ENCODE assay signal across 9 cellular contexts in genomic region chr18:70337139-70337972, GRCh38. TPM values are rescaled to one million over a fixed set of nuclear protein-coding genes. Genes with fewer than 3 reads are reported as not detected.
DNase-seq lines count a peak whose midpoint lies in the region; ATAC-seq and TF ChIP-seq lines count a peak whose summit lies in the region.
"Had no signal": no experiment of that assay in that cellular context is flagged by ENCODE, and none has a peak within 500 bp of the region (broad histone marks: within the 10 kb centered on the region; RNA-seq: fewer than 3 reads in every experiment).

No MANE protein-coding gene starts in this region.

- peak overlapping the region; percentile 7; the same call in 1 of the 2 replicates for H3K4me3 ChIP-seq in GM23248
- H3K4me3 ChIP-seq in Panc1 (ENCODE audit: low read depth in 2 of 2, low read length in 2 of 2), result no peak overlapping the region
- H3K4me3 ChIP-seq in fibroblast of pulmonary artery (replicated peaks; ENCODE audit: low read depth, low read length), result no peak overlapping the region
- H3K4me3 ChIP-seq in gastrocnemius medialis, result peak overlapping the region in 2 of 4 donors; percentile 21 to 23
- no peak overlapping the region for H3K4me3 ChIP-seq in ovary

- H3K9ac ChIP-seq in GM23248, result no peak overlapping the region; the same call in 1 of the 2 replicates

- no peaks in the 10 kb centered on the region for H3K27me3 ChIP-seq in GM23248 (replicated peaks; ENCODE audit: insufficient read depth)
- no peaks in the 10 kb centered on the region for H3K27me3 ChIP-seq in Panc1 (ENCODE audit: control insufficient read depth, insufficient read depth, low read length)
- H3K27me3 ChIP-seq in gastrocnemius medialis, result no peaks in the 10 kb centered on the region
- H3K27me3 ChIP-seq in ovary, result no peaks in the 10 kb centered on the region

- H3K36me3 ChIP-seq in GM23248 (ENCODE audit: low read depth) (peaks cover 39% of the 10 kb centered on the region), Panc1 (ENCODE audit: control insufficient read depth, insufficient read depth, low read length) (peaks cover 2% of the 10 kb centered on the region; the same call in 1 of the 2 replicates), gastrocnemius medialis (peaks cover 0 to 6% of the 10 kb centered on the region in 2 donors), ovary (no peaks in the 10 kb centered on the region)

- no peaks in the 10 kb centered on the region for H3K9me2 ChIP-seq in GM23248 (ENCODE audit: insufficient read depth)

- H3K4me1 Mint-ChIP-seq in nephron progenitor cell, result peaks cover 18% of the 10 kb centered on the region

- H3K27ac Mint-ChIP-seq in nephron progenitor cell, result no peak overlapping the region

- H3K9me3 ChIP-seq in GM23248 (ENCODE audit: low read depth) (no peaks in the 10 kb centered on the region), Panc1 (ENCODE audit: control insufficient read depth, insufficient read depth, low read depth, low read length) (peaks cover 22% of the 10 kb centered on the region; the same call in 1 of the 2 replicates), gastrocnemius medialis (peaks cover 0 to 11% (median 0%) of the 10 kb centered on the region in 3 donors), ovary (no peaks in the 10 kb centered on the region)

- no peak for TF ChIP-seq CTCF in Panc1 (IDR thresholded peaks at IDR 0.05)
- TF ChIP-seq CTCF in fibroblast of pulmonary artery (IDR thresholded peaks at IDR 0.05; ENCODE audit: low read length, missing control alignments), result no peak
- no peak for TF ChIP-seq CTCF in gastrocnemius medialis (IDR thresholded peaks at IDR 0.05 in 4 of 5, conservative IDR thresholded peaks at IDR 0.05 in 1 of 5)
- TF ChIP-seq CTCF in ovary (IDR thresholded peaks at IDR 0.05), result no peak
- no peak for TF ChIP-seq CTCF in nephron progenitor cell (IDR thresholded peaks at IDR 0.05)

- no peak overlapping the region for H2AFZ ChIP-seq in GM23248

- no peaks in the 10 kb centered on the region for H4K20me1 ChIP-seq in GM23248 (ENCODE audit: insufficient read depth)

- WGBS in GM23248 (ENCODE audit: low coverage in 1 of 2, low lambda C conversion rate in 2 of 2, missing lambda C conversion rate in 2 of 2), 2 experiments, result 64 to 65% methylated on average over 4 of the region's 4 CpGs
- WGBS in ovary, 3 donors, result 76 to 82% (median 81%) methylated on average over 4 of the region's 4 CpGs

- H3K9me3 Mint-ChIP-seq in nephron progenitor cell, result peaks cover 33% of the 10 kb centered on the region

- peak; percentile 95 for DNase-seq in GM23248
- peak; percentile 43 for DNase-seq in Panc1 (ENCODE audit: low read depth, low spot score)
- peak; percentile 80 for DNase-seq in fibroblast of pulmonary artery (ENCODE audit: low read depth)
- DNase-seq in gastrocnemius medialis, result peak; percentile 73 to 85
- no peak for DNase-seq in NCI-H510A treated with DMSO at 0.1 percent for 48 hours (lab: John Stamatoyannopoulos, UW)
- no peak for DNase-seq in ovary
- DNase-seq in nephron progenitor cell, result no peak

- H3K36me3 Mint-ChIP-seq in nephron progenitor cell (ENCODE audit: low read depth), result peaks cover 76% of the 10 kb centered on the region

- CTCF ChIA-PET in Panc1 (lab: Charles Lee), result no interaction called here

- intact Hi-C loops in Panc1 (cut with micrococcal nuclease; ENCODE audit: unreplicated experiment) (no loop called here), gastrocnemius medialis (cut with DNase I; ENCODE audit: low total_unique reads) (loop anchor here (5.0 kb wide), 2 partner anchors 50 to 130 kb away; partner anchors contain the start of genes RTTN and SOCS6), ovary (cut with DNase I) (no loop called here)

- H3F3A ChIP-seq in GM23248 (ENCODE audit: insufficient read depth), result peaks cover 76% of the 10 kb centered on the region

- H3K4me1 ChIP-seq in GM23248 (ENCODE audit: insufficient read depth), result peaks cover 39% of the 10 kb centered on the region
- peaks cover 8% of the 10 kb centered on the region for H3K4me1 ChIP-seq in Panc1 (ENCODE audit: control insufficient read depth, insufficient read depth, low read length)
- peaks cover 33% of the 10 kb centered on the region in 2 donors for H3K4me1 ChIP-seq in gastrocnemius medialis
- no peaks in the 10 kb centered on the region for H3K4me1 ChIP-seq in ovary (ENCODE audit: insufficient read depth)

- TSS peak; percentile 1 for BruUV-seq in Panc1 (replicated peaks; lab: Mats Ljungman, UMichigan)

- POLR2A ChIA-PET in Panc1 (lab: Charles Lee), result no interaction called here

- H3K4me3 Mint-ChIP-seq in nephron progenitor cell, result no peak overlapping the region

- no peaks in the 10 kb centered on the region for H3K27me3 Mint-ChIP-seq in nephron progenitor cell (ENCODE audit: low read depth, poor library complexity)
- H3K27me3 Mint-ChIP-seq: brain had no signal

- in situ Hi-C loops in GM23248 (cut with MboI) (no loop called here), Panc1 (cut with HindIII; ENCODE audit: low pct_unique_long_range_greater_than_20kb, low sequenced_read_pairs) (no loop called here), gastrocnemius medialis (cut with MboI; ENCODE audit: low sequenced_read_pairs in 4 of 4) (no loop called here)

- ATAC-seq in Panc1 (peak; percentile 94), gastrocnemius medialis (peak; percentile 99 to 100), GM21515 (IDR thresholded peaks at IDR 0.05; ENCODE audit: unreplicated experiment) (no peak)

- no peak for TF ChIP-seq EP300 in ovary (IDR thresholded peaks at IDR 0.05)

- peak overlapping the region; percentile 27 for H3K4me2 ChIP-seq in GM23248 (ENCODE audit: unreplicated experiment)

- H3K27ac ChIP-seq in GM23248 (peak overlapping the region; percentile 94), Panc1 (ENCODE audit: low read length) (peak overlapping the region; percentile 69), gastrocnemius medialis (peak overlapping the region; percentile 82 to 91 (median 87)), ovary (no peak overlapping the region)

- H3K79me2 ChIP-seq in GM23248 (ENCODE audit: insufficient read depth), result peaks cover 12% of the 10 kb centered on the region; the same call in 1 of the 2 replicates

- TF ChIP-seq POLR2A in gastrocnemius medialis (IDR thresholded peaks at IDR 0.05) (no peak), ovary (IDR thresholded peaks at IDR 0.05) (no peak)

RNA-seq across cellular contexts. Expression of gene SOCS6, which starts 48.5 kb away (rescaled TPM):
- 43.7 and 48.1 TPM in 2 replicates for total RNA-seq in GM23248 (2014; rRNA removed; shearing (Covaris generic))
- 30.0 and 31.7 TPM in 2 replicates for polyA plus RNA-seq in GM23248 (2016; fragmentation: Nextera tagmentation; extraction: Ambion mirVana)
- 43.0 TPM for total RNA-seq in Panc1 (2021; ENCODE audit: unreplicated experiment)
- polyA plus RNA-seq in Panc1 (2012; ENCODE audit: insufficient read length), result 22.7 TPM
- total RNA-seq in gastrocnemius medialis, result 10 to 100 TPM; 12.8 to 26.8 (median 16.3) TPM
- total RNA-seq in ovary, result 10 to 100 TPM in 6 of 7 donors, 1 to 10 TPM in 1; 9.8 to 23.8 (median 17.7) TPM
- polyA plus RNA-seq in ovary, result 1 to 10 TPM; 8.1 to 8.8 TPM

Comparison
In these comparisons a context has a peak if more than half of its experiments do, and no peak if none do; other contexts are left out.
1. DNase-seq: peak in GM23248 (single experiment), Panc1 (single experiment), fibroblast of pulmonary artery (single experiment) and gastrocnemius medialis (2 of 2); none in NCI-H510A treated with DMSO at 0.1 percent for 48 hours (single experiment), ovary (0 of 5) and nephron progenitor cell (single experiment).
2. H3K27ac ChIP-seq: peak in GM23248 (single experiment), Panc1 (single experiment) and gastrocnemius medialis (4 of 4); none in ovary (0 of 2).